In genomic region chr5:134374234-134374633, GRCh38 we compare ENCODE assay signal across 15 cellular contexts. TPM values are rescaled to one million over a fixed set of nuclear protein-coding genes. Genes with fewer than 3 reads are reported as not detected.
DNase-seq lines count a peak whose midpoint lies in the region; ATAC-seq, FAIRE-seq and TF ChIP-seq lines count a peak whose summit lies in the region.
"Had no signal": no experiment of that assay in that cellular context is flagged by ENCODE, and none has a peak within 500 bp of the region (broad histone marks: within the 10 kb centered on the region; RNA-seq: fewer than 3 reads in every experiment).

No MANE protein-coding gene starts in this region.

- ATAC-seq in GM12878: no peak
- ATAC-seq in naive thymus-derived CD8-positive, alpha-beta T cell: no peak
- no peak for ATAC-seq in Right ventricle myocardium inferior

- CTCF ChIA-PET in HEK293 (lab: Yijun Ruan, JAX) (interaction anchor here (1.0 to 1.2 kb wide), 2 partner anchors 10 to 226 kb away, joined by 3 read pairs; no protein-coding TSS in a partner anchor), GM12878 (lab: Yijun Ruan, JAX) (interaction anchor here (1.1 to 1.7 kb wide), 3 partner anchors 10 to 213 kb away, joined by 5 to 6 read pairs (median 5); no protein-coding TSS in a partner anchor)

- peaks cover 36% of the 10 kb centered on the region for H3K79me2 ChIP-seq in GM12878 (ENCODE audit: control insufficient read depth, insufficient read depth, low read length)

- intact Hi-C loops in GM12878 (cut with micrococcal nuclease; ENCODE audit: unreplicated experiment): loop anchor here (5.0 kb wide), 1 partner anchor 197 kb away; the partner anchor contains the start of gene SKP1
- intact Hi-C loops in Right ventricle myocardium inferior (cut with DNase I): loop anchor here (5.0 kb wide), 1 partner anchor 198 kb away; no protein-coding TSS in a partner anchor

- DNase-seq in DMS53 (lab: John Stamatoyannopoulos, UW): peak; percentile 21
- no peak for DNase-seq in DMS53 treated with DMSO at 0.1 percent for 48 hours (lab: John Stamatoyannopoulos, UW; ENCODE audit: unreplicated experiment)
- no peak for DNase-seq in GM12878 (ENCODE audit: low read depth, low spot score)
- DNase-seq in naive thymus-derived CD8-positive, alpha-beta T cell: peak in 2 of 10 donors; percentile 16 to 23
- no peak for DNase-seq in GM03348 (ENCODE audit: low spot score)
- DNase-seq in Right ventricle myocardium inferior (ENCODE audit: missing footprints): no peak
- DNase-seq in NCI-H1930 (lab: John Stamatoyannopoulos, UW): no peak
- DNase-seq: activated effector memory CD4-positive, alpha-beta T cell treated with anti-CD3 and anti-CD28 coated beads, Interleukin-2, amount 50 U/mL, for 16 hours; NCI-H1436 treated with DMSO at 0.1 percent for 48 hours; NCI-H526 treated with DMSO at 0.1 percent for 48 hours had no signal

- H3K9me3 ChIP-seq in HEK293 (ENCODE audit: control insufficient read depth, insufficient read depth, low read depth, low read length) (no peaks in the 10 kb centered on the region), GM12878 (replicated peaks; ENCODE audit: control insufficient read depth, insufficient read depth, low read length) (no peaks in the 10 kb centered on the region)

- peaks cover 0 to 3% (median 0%) of the 10 kb centered on the region in 9 donors for H3K9me3 Mint-ChIP-seq in naive thymus-derived CD8-positive, alpha-beta T cell
- H3K9me3 Mint-ChIP-seq: dendritic cell treated with granulocyte-macrophage colony-stimulating factor and Interleukin-4, amounts not matched to agents 40 ng/mL and 50 ng/mL, for 4 days had no signal

- H3K4me3 ChIP-seq in HEK293 (ENCODE audit: low read depth, low read length) (no peak overlapping the region), GM12878 (0 out of 2 replicates have a peak overlapping the region, but pooled peaks have one; percentile 16)

- in situ Hi-C loops in GM12878 (cut with MboI): no loop called here

- TF ChIP-seq EP300 in GM12878 (IDR thresholded peaks at IDR 0.05; ENCODE audit: borderline replicate concordance in 1 of 2, control insufficient read depth in 1 of 2, low read depth in 2 of 2, low read length in 2 of 2): no peak

- POLR2A ChIA-PET in HEK293 (lab: Yijun Ruan, JAX): no interaction called here
- POLR2A ChIA-PET in GM12878 (lab: Charles Lee): interaction anchor here (1.0 kb wide), 1 partner anchor 10 kb away, joined by 3 read pairs; no protein-coding TSS in a partner anchor
- POLR2A ChIA-PET in naive thymus-derived CD8-positive, alpha-beta T cell (lab: Charles Lee): no interaction called here

- H3K36me3 Mint-ChIP-seq in naive thymus-derived CD8-positive, alpha-beta T cell: peaks cover 0 to 54% (median 8%) of the 10 kb centered on the region in 3 donors

- H2AFZ ChIP-seq in GM12878 (ENCODE audit: control insufficient read depth, low read depth, low read length): no peak overlapping the region

- RAD21 ChIA-PET in GM12878 (lab: Charles Lee; ENCODE audit: unreplicated experiment): interaction anchor here (0.9 kb wide), 1 partner anchor 365 kb away, joined by 3 read pairs; no protein-coding TSS in a partner anchor

- H3K9ac ChIP-seq in GM12878 (ENCODE audit: control insufficient read depth, insufficient read depth, low read length): no peak overlapping the region

- no peak for TF ChIP-seq CTCF in HEK293 (tag by site-specific recombination; IDR thresholded peaks at IDR 0.05)
- TF ChIP-seq CTCF in GM12878 (IDR thresholded peaks at IDR 0.05 in 2 of 3, conservative IDR thresholded peaks at IDR 0.05 in 1 of 3; ENCODE audit: control insufficient read depth in 2 of 3, extremely low read depth in 1 of 3, insufficient read depth in 1 of 3, low read depth in 3 of 3, low read length in 3 of 3): peak in 1 of 3 experiments; percentile 33; a peak in 2 of 6 replicates

- no peak for TF ChIP-seq POLR2A in GM12878 (IDR thresholded peaks at IDR 0.05; ENCODE audit: low read depth, low read length)

- FAIRE-seq in GM12878 (lab: Jason Lieb, UNC): no peak
- FAIRE-seq: GM19239, H54 had no signal

- peak overlapping the region; percentile 28 for H3K4me2 ChIP-seq in GM12878 (ENCODE audit: control insufficient read depth, insufficient read depth)

- SMC1A ChIA-PET in GM12878 (lab: Charles Lee; ENCODE audit: uncharacterized antibody, unreplicated experiment): interaction anchor here (1.8 kb wide), 1 partner anchor 10 kb away, joined by 5 read pairs; no protein-coding TSS in a partner anchor

- H3K36me3 ChIP-seq in HEK293 (ENCODE audit: control insufficient read depth in 2 of 2, insufficient read depth in 1 of 2, low read length in 2 of 2) (peaks cover 31 to 48% of the 10 kb centered on the region in 2 experiments), GM12878 (ENCODE audit: control insufficient read depth in 2 of 2, insufficient read depth in 2 of 2, low read length in 1 of 2) (peaks cover 0 to 5% of the 10 kb centered on the region in 2 experiments; a peak in 1 of 4 replicates)

- peak overlapping the region in 8 of 10 donors; percentile 2 to 98 (median 42) for H3K27ac Mint-ChIP-seq in naive thymus-derived CD8-positive, alpha-beta T cell
- H3K27ac Mint-ChIP-seq: dendritic cell treated with granulocyte-macrophage colony-stimulating factor and Interleukin-4, amounts not matched to agents 40 ng/mL and 50 ng/mL, for 4 days had no signal

- peaks cover 0 to 3% (median 0%) of the 10 kb centered on the region in 5 donors for H3K27me3 Mint-ChIP-seq in naive thymus-derived CD8-positive, alpha-beta T cell
- H3K27me3 Mint-ChIP-seq: dendritic cell treated with granulocyte-macrophage colony-stimulating factor and Interleukin-4, amounts not matched to agents 40 ng/mL and 50 ng/mL, for 4 days had no signal

- no peaks in the 10 kb centered on the region for H3K27me3 ChIP-seq in GM12878 (replicated peaks in 1 of 2; ENCODE audit: control insufficient read depth in 2 of 2, insufficient read depth in 2 of 2, low read length in 1 of 2)

- peak overlapping the region in 9 of 10 donors; percentile 2 to 91 (median 61) for H3K4me3 Mint-ChIP-seq in naive thymus-derived CD8-positive, alpha-beta T cell

- peaks cover 18 to 75% (median 69%) of the 10 kb centered on the region in 4 donors for H3K4me1 Mint-ChIP-seq in naive thymus-derived CD8-positive, alpha-beta T cell

- no peaks in the 10 kb centered on the region for H3K4me1 ChIP-seq in HEK293 (ENCODE audit: control insufficient read depth, insufficient read depth, low read length)
- no peaks in the 10 kb centered on the region for H3K4me1 ChIP-seq in GM12878 (ENCODE audit: control insufficient read depth, insufficient read depth, low read length)

- H4K20me1 ChIP-seq in GM12878 (ENCODE audit: control insufficient read depth, insufficient read depth): no peaks in the 10 kb centered on the region

- H3K27ac ChIP-seq in HEK293 (ENCODE audit: extremely low read depth, low read depth, low read length): no peak overlapping the region
- no peak overlapping the region for H3K27ac ChIP-seq in GM12878 (ENCODE audit: control insufficient read depth, insufficient read depth)
- H3K27ac ChIP-seq: 22Rv1 had no signal

- BruUV-seq in GM12878 (replicated peaks; lab: Mats Ljungman, UMichigan): no TSS peak

- TF ChIP-seq RAD21 in GM12878 (IDR thresholded peaks at IDR 0.05; ENCODE audit: insufficient read depth, low read depth, low read length): peak; percentile 32; the same call in 1 of the 2 replicates

- 69% methylated on average over 3 of the region's 3 CpGs for WGBS in GM12878 (ENCODE audit: insufficient coverage, insufficient replicate concordance, low lambda C conversion rate, missing lambda C conversion rate)

RNA-seq across cellular contexts. Expression of gene UBE2B, which starts 2.9 kb away (rescaled TPM):
- 49.0 and 65.6 TPM in 2 replicates for total RNA-seq in GM12878 (2013; cell fraction: nucleolus; rRNA removed)
- total RNA-seq in GM12878 (2014; rRNA removed) (9.9 and 10.8 TPM in 2 replicates), GM12878 (2014; rRNA removed; fragmentation: Illumina TruSeq; extraction: Trizol) (32.7 and 35.2 TPM in 2 replicates), GM12878 (2021) (51.2 and 53.8 TPM in 2 replicates), Right ventricle myocardium inferior (258 TPM)
- 58.2 TPM for polyA plus RNA-seq in GM12878 (2011; ENCODE audit: low read depth)
- polyA plus RNA-seq in GM12878 (2011; rRNA removed) (54.7 and 81.9 TPM in 2 replicates), GM12878 (2014; fragmentation: Illumina TruSeq; extraction: Trizol) (67.8 and 75.5 TPM in 2 replicates), GM12878 (2014; fragmentation: Nextera tagmentation; extraction: Ambion mirVana) (100 to 1,000 TPM; 126 to 154 TPM), GM12878 (2014; rRNA removed) (18.8 and 25.4 TPM in 2 replicates), GM12878 (2016; fragmentation: Nextera tagmentation; extraction: Ambion mirVana) (100 to 1,000 TPM; 175 to 179 TPM)
- 11.7 and 15.8 TPM in 2 replicates for polyA plus RNA-seq in GM12878 (2011; cell fraction: cytosol; rRNA removed)
- polyA plus RNA-seq in GM12878 (2011; cell fraction: nucleus; rRNA removed): 24.4 and 24.5 TPM in 2 replicates
- polyA plus RNA-seq in GM12878 (2012): 82.0 and 83.7 TPM in 2 replicates
- 8.1 and 15.1 TPM in 2 replicates for polyA minus RNA-seq in GM12878 (2011; rRNA and poly(A)+ RNA removed)
- 18.6 and 23.9 TPM in 2 replicates for polyA minus RNA-seq in GM12878 (2011; cell fraction: cytosol; rRNA and poly(A)+ RNA removed)
- 8.8 and 16.2 TPM in 2 replicates for polyA minus RNA-seq in GM12878 (2011; cell fraction: nucleus; rRNA and poly(A)+ RNA removed)
- 100 to 1,000 TPM; 147 to 161 TPM for total RNA-seq in naive thymus-derived CD8-positive, alpha-beta T cell
- 10 to 100 TPM; 55.2 to 80.3 (median 77.6) TPM for polyA plus RNA-seq in naive thymus-derived CD8-positive, alpha-beta T cell

RNA-seq across cellular contexts. Expression of gene CDKL3, which starts 7.3 kb away (rescaled TPM):
- 2.6 and 4.6 TPM in 2 replicates for total RNA-seq in GM12878 (2013; cell fraction: nucleolus; rRNA removed)
- total RNA-seq in GM12878 (2014; rRNA removed) (0.27 and 0.85 TPM in 2 replicates), GM12878 (2014; rRNA removed; fragmentation: Illumina TruSeq; extraction: Trizol) (0.54 and 1.9 TPM in 2 replicates), GM12878 (2021) (0.59 and 1.5 TPM in 2 replicates), Right ventricle myocardium inferior (4.7 TPM)
- 3.1 TPM for polyA plus RNA-seq in GM12878 (2011; ENCODE audit: low read depth)
- polyA plus RNA-seq in GM12878 (2011; rRNA removed) (2.3 and 3.4 TPM in 2 replicates), GM12878 (2014; fragmentation: Illumina TruSeq; extraction: Trizol) (1.00 and 2.1 TPM in 2 replicates), GM12878 (2014; fragmentation: Nextera tagmentation; extraction: Ambion mirVana) (1 to 10 TPM; 2.5 to 3.0 TPM), GM12878 (2014; rRNA removed) (0.46 and 0.72 TPM in 2 replicates), GM12878 (2016; fragmentation: Nextera tagmentation; extraction: Ambion mirVana) (1 to 10 TPM; 1.1 to 1.3 TPM)
- polyA plus RNA-seq in GM12878 (2011; cell fraction: cytosol; rRNA removed): 0.47 and 0.54 TPM in 2 replicates
- 1.1 TPM in 2 replicates for polyA plus RNA-seq in GM12878 (2011; cell fraction: nucleus; rRNA removed)
- 0.99 and 2.4 TPM in 2 replicates for polyA plus RNA-seq in GM12878 (2012)
- polyA minus RNA-seq in GM12878 (2011; rRNA and poly(A)+ RNA removed): 0.36 and 1.1 TPM in 2 replicates
- polyA minus RNA-seq in GM12878 (2011; cell fraction: cytosol; rRNA and poly(A)+ RNA removed): not detected in 2 replicates
- polyA minus RNA-seq in GM12878 (2011; cell fraction: nucleus; rRNA and poly(A)+ RNA removed): not detected in 2 replicates
- 1 to 10 TPM; 1.5 to 2.6 TPM for total RNA-seq in naive thymus-derived CD8-positive, alpha-beta T cell
- polyA plus RNA-seq in naive thymus-derived CD8-positive, alpha-beta T cell: 1 to 10 TPM in 2 of 3 donors, not detected in 1; 1.6 to 2.6 TPM

RNA-seq across cellular contexts. Expression of gene CDKN2AIPNL, which starts 37.4 kb away (rescaled TPM):
- 8.5 and 10.7 TPM in 2 replicates for total RNA-seq in GM12878 (2013; cell fraction: nucleolus; rRNA removed)
- total RNA-seq in GM12878 (2014; rRNA removed): 57.8 and 62.2 TPM in 2 replicates
- 34.1 and 36.4 TPM in 2 replicates for total RNA-seq in GM12878 (2014; rRNA removed; fragmentation: Illumina TruSeq; extraction: Trizol)
- 34.8 and 36.7 TPM in 2 replicates for total RNA-seq in GM12878 (2021)
- 12.9 TPM for polyA plus RNA-seq in GM12878 (2011; ENCODE audit: low read depth)
- 27.8 and 40.0 TPM in 2 replicates for polyA plus RNA-seq in GM12878 (2011; rRNA removed)
- polyA plus RNA-seq in GM12878 (2011; cell fraction: cytosol; rRNA removed): 22.4 and 24.5 TPM in 2 replicates
- 6.1 and 6.5 TPM in 2 replicates for polyA plus RNA-seq in GM12878 (2011; cell fraction: nucleus; rRNA removed)
- 20.6 and 23.0 TPM in 2 replicates for polyA plus RNA-seq in GM12878 (2012)
- polyA plus RNA-seq in GM12878 (2014; fragmentation: Illumina TruSeq; extraction: Trizol): 31.3 and 37.3 TPM in 2 replicates
- polyA plus RNA-seq in GM12878 (2014; fragmentation: Nextera tagmentation; extraction: Ambion mirVana): 10 to 100 TPM; 23.5 to 29.9 TPM
- polyA plus RNA-seq in GM12878 (2014; rRNA removed): 47.5 and 49.2 TPM in 2 replicates
- 10 to 100 TPM; 63.5 to 72.0 TPM for polyA plus RNA-seq in GM12878 (2016; fragmentation: Nextera tagmentation; extraction: Ambion mirVana)
- polyA minus RNA-seq in GM12878 (2011; rRNA and poly(A)+ RNA removed): 8.9 and 9.1 TPM in 2 replicates
- polyA minus RNA-seq in GM12878 (2011; cell fraction: cytosol; rRNA and poly(A)+ RNA removed): 6.3 and 9.1 TPM in 2 replicates
- 3.9 and 9.2 TPM in 2 replicates for polyA minus RNA-seq in GM12878 (2011; cell fraction: nucleus; rRNA and poly(A)+ RNA removed)
- 10 to 100 TPM; 18.3 to 19.8 TPM for total RNA-seq in naive thymus-derived CD8-positive, alpha-beta T cell
- polyA plus RNA-seq in naive thymus-derived CD8-positive, alpha-beta T cell: 10 to 100 TPM; 28.0 to 34.2 (median 33.6) TPM
- total RNA-seq in Right ventricle myocardium inferior: 45.7 TPM
